In genomic region chr12:12562585-12563245, GRCh38 we compare ENCODE assay signal across 8 cellular contexts.
DNase-seq lines count a peak whose midpoint lies in the region; ATAC-seq, FAIRE-seq and TF ChIP-seq lines count a peak whose summit lies in the region.

A gene with protein sequence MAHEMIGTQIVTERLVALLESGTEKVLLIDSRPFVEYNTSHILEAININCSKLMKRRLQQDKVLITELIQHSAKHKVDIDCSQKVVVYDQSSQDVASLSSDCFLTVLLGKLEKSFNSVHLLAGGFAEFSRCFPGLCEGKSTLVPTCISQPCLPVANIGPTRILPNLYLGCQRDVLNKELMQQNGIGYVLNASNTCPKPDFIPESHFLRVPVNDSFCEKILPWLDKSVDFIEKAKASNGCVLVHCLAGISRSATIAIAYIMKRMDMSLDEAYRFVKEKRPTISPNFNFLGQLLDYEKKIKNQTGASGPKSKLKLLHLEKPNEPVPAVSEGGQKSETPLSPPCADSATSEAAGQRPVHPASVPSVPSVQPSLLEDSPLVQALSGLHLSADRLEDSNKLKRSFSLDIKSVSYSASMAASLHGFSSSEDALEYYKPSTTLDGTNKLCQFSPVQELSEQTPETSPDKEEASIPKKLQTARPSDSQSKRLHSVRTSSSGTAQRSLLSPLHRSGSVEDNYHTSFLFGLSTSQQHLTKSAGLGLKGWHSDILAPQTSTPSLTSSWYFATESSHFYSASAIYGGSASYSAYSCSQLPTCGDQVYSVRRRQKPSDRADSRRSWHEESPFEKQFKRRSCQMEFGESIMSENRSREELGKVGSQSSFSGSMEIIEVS (minus strand): TSS chr12:12562863. CDS start chr12:12521098, 41,765 bp downstream.

- peak within 1 kb of the TSS; percentile 87 for H3K4me3 ChIP-seq in AG10803 (ENCODE audit: low read length)

- FAIRE-seq in islet of Langerhans (lab: Jason Lieb, UNC), result peak; percentile 84

- 0 out of 2 replicates have a peak, but pooled peaks have one; percentile 7 for TF ChIP-seq CTCF in AG10803 (conservative IDR thresholded peaks at IDR 0.05; ENCODE audit: low read length)

- ATAC-seq in GM18909 (IDR thresholded peaks at IDR 0.05; ENCODE audit: poor library complexity, unreplicated experiment), result peak; percentile 78
- ATAC-seq in HG03159 (IDR thresholded peaks at IDR 0.05; ENCODE audit: unreplicated experiment), result peak; percentile 63

- DNase-seq in AG10803 (ENCODE audit: low read depth) (peak; percentile 89), NCI-H2227 treated with DMSO at 0.1 percent for 48 hours (lab: John Stamatoyannopoulos, UW) (peak; percentile 82), cerebellar cortex (ENCODE audit: low spot score) (peak; percentile 96)
- DNase-seq in activated CD4-positive, CD25-positive, alpha-beta regulatory T cell treated with anti-CD3 and anti-CD28 coated beads, Interleukin-2, amount 50 U/mL, for 72 hours, result peak; percentile 78
- peak; percentile 46 to 56 for DNase-seq in stimulated activated CD4-positive, alpha-beta T cell treated with anti-CD3 and anti-CD28 coated beads, Interleukin-12 subunit alpha, Interleukin-12 subunit beta, amount 100 ng/mL, for 24 hours (ENCODE audit: low read depth in 2 of 2)

Comparison
In these comparisons a context has a peak if more than half of its experiments do, and no peak if none do; other contexts are left out.
1. Peak in every context shown above with its lines: DNase-seq, ATAC-seq and H3K4me3 ChIP-seq.